Comparison of ENCODE assay signal across 9 cellular contexts in the genomic region with DNA sequence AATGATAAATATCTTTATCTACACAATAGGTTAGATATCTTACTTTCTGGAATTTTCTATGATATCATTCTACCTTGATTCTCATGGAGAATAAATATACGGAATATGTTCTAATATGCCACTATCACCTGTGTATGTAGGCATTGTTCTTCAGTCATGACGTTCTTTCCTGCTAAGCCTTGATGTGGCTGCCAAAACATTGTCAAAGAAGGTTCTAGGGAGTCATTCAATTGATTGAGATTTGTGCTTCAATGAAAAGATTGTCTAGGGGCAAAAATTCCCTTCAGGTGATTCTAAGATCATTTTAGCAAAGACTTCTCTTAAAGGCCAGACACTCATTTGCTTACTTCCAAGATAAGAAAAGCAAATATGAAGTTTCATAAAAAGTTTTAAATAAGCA.
"Had no signal": no experiment of that assay in that cellular context is flagged by ENCODE, and none has a peak within 500 bp of the region (broad histone marks: within the 10 kb centered on the region; RNA-seq: fewer than 3 reads in every experiment).

No MANE protein-coding gene starts in this region.

- H3K27ac ChIP-seq: GM23248 had no signal

- H3K4me2 ChIP-seq: GM23338 had no signal

- H3K9me3 ChIP-seq: HAP-1 had no signal

- H3K36me3 ChIP-seq: HAP-1 had no signal

- H2AFZ ChIP-seq: GM23248 had no signal

- H3K9ac ChIP-seq: GM23248 had no signal

- H3K4me3 ChIP-seq: GM23248, GM23338, HAP-1 had no signal

- ATAC-seq: GM23338, HCT116 had no signal

- DNase-seq: GM23248, GOT3, H7, H9, HCEC 1CT, HFFc6 had no signal
